2 cellular contexts compared by ENCODE assay signal in the genomic region with DNA sequence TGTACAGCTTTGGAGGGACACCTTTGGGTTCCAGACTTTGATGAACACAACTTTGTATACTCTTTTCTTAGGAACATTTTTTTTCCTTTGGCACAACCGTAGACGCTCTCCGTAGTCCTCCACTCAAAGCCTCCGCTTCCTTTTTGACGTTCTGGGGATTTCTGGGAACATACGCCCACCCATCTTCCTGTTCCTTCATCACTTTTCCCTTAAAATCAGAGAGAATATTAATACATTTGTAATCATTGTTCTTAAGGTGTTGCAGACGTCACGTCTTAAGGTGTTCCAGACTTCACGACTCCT.
TF ChIP-seq lines count a peak whose summit lies in the region.

No MANE protein-coding gene starts in this region.

TF ChIP-seq in K562, 482 proteins besides CTCF, POLR2A, EP300 and RAD21 (continues in another document):
- TF ChIP-seq E2F1 (CRISPR knock-in tag; IDR thresholded peaks at IDR 0.05) = 0 out of 2 replicates have a peak, but pooled peaks have one; percentile 37
- TF ChIP-seq ZNF263 (CRISPR knock-in tag; IDR thresholded peaks at IDR 0.05; ENCODE audit: borderline replicate concordance) = no peak
- 0 out of 2 replicates have a peak, but pooled peaks have one; percentile 11 for TF ChIP-seq GTF2E2 (tag; IDR thresholded peaks at IDR 0.05)
- TF ChIP-seq CSDE1 (IDR thresholded peaks at IDR 0.05) = no peak
- TF ChIP-seq, protein P1, sequence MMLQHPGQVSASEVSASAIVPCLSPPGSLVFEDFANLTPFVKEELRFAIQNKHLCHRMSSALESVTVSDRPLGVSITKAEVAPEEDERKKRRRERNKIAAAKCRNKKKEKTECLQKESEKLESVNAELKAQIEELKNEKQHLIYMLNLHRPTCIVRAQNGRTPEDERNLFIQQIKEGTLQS (IDR thresholded peaks at IDR 0.05) = no peak
- TF ChIP-seq, protein P1 (CRISPR knock-in tag; conservative IDR thresholded peaks at IDR 0.05) = 0 out of 2 replicates have a peak, but pooled peaks have one; percentile 33
- TF ChIP-seq IRF9 (tag; IDR thresholded peaks at IDR 0.05) = no peak
- peak; percentile 73 for TF ChIP-seq EGR1 (conservative IDR thresholded peaks at IDR 0.05)
- no peak for TF ChIP-seq NR2C2 (CRISPR knock-in tag; IDR thresholded peaks at IDR 0.05)
- TF ChIP-seq NR2C2 (tag; IDR thresholded peaks at IDR 0.05) = peak; percentile 65
- TF ChIP-seq, protein P2, sequence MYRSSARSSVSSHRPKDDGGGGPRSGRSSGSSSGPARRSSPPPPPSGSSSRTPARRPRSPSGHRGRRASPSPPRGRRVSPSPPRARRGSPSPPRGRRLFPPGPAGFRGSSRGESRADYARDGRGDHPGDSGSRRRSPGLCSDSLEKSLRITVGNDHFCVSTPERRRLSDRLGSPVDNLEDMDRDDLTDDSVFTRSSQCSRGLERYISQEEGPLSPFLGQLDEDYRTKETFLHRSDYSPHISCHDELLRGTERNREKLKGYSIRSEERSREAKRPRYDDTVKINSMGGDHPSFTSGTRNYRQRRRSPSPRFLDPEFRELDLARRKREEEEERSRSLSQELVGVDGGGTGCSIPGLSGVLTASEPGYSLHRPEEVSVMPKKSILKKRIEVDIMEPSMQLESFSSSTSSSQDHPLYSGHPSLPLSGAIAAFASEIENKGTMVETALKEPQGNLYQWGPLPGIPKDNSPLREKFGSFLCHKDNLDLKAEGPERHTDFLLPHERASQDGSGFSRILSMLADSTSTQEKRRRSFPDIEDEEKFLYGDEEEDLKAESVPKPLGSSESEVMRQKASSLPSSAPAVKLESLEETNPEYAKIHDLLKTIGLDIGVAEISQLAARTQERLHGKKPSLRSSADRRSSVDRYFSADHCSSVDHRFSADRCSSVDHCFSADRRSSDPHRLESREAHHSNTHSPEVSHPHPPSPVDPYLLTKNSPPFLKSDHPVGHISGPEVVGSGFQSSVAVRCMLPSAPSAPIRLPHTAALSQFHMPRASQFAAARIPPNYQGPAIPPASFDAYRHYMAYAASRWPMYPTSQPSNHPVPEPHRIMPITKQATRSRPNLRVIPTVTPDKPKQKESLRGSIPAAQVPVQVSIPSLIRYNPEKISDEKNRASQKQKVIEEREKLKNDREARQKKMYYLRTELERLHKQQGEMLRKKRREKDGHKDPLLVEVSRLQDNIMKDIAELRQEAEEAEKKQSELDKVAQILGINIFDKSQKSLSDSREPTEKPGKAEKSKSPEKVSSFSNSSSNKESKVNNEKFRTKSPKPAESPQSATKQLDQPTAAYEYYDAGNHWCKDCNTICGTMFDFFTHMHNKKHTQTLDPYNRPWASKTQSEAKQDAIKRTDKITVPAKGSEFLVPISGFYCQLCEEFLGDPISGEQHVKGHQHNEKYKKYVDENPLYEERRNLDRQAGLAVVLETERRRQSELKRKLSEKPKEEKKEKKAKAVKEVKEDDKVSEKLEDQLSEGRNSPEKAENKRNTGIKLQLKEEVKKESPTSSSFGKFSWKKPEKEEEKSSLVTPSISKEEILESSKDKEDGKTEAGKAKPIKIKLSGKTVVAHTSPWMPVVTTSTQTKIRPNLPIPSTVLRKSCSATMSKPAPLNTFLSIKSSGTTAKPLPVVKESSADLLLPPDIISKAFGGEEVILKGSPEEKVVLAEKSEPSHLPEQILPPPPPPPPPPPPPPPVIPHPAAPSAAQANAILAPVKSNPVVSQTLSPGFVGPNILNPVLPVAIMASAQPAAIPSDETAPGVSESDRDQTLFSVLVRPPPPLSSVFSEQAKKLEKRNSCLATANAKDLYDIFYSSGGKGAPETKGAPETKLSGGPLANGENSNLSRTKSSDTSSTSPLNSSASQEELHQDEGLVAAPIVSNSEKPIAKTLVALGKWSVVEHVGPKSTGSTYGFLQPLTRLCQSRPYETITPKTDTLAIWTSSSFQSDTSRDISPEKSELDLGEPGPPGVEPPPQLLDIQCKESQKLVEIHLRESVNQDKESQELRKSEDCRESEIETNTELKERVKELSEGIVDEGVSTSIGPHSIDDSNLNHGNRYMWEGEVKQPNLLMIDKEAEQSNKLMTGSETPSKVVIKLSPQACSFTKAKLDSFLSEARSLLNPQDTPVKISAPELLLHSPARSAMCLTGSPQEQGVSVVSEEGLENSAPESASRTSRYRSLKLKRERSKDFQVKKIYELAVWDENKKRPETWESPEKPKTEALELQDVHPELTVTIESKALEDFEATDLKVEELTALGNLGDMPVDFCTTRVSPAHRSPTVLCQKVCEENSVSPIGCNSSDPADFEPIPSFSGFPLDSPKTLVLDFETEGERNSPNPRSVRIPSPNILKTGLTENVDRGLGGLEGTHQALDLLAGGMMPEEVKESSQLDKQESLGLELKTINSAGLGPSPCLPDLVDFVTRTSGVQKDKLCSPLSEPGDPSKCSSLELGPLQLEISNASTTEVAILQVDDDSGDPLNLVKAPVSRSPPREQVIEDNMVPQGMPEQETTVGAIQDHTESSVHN (IDR thresholded peaks at IDR 0.05; ENCODE audit: borderline replicate concordance in 1 of 2, low read depth in 1 of 2) = no peak
- peak; percentile 35; the same call in 1 of the 2 replicates for TF ChIP-seq NBN (IDR thresholded peaks at IDR 0.05; ENCODE audit: low read depth)
- TF ChIP-seq ARNT (IDR thresholded peaks at IDR 0.05) = 0 out of 4 replicates have a peak, but pooled peaks of 1 of the 2 experiments have one; percentile 44
- peak; percentile 7; the same call in 1 of the 2 replicates for TF ChIP-seq RBFOX2 (IDR thresholded peaks at IDR 0.05; ENCODE audit: low read depth, low read length)
- TF ChIP-seq OTX1 (CRISPR knock-in tag; IDR thresholded peaks at IDR 0.05) = no peak
- 0 out of 2 replicates have a peak, but pooled peaks have one; percentile 16 for TF ChIP-seq GATAD2A (IDR thresholded peaks at IDR 0.05)
- 0 out of 2 replicates have a peak, but pooled peaks have one; percentile 15 for TF ChIP-seq SMARCA4 (IDR thresholded peaks at IDR 0.05)
- TF ChIP-seq ZNF124 (CRISPR knock-in tag; IDR thresholded peaks at IDR 0.05) = no peak

TF ChIP-seq in HepG2, 621 proteins besides CTCF, POLR2A, EP300 and RAD21:
- TF ChIP-seq ZNF543 (CRISPR knock-in tag; IDR thresholded peaks at IDR 0.05) (0 out of 2 replicates have a peak, but pooled peaks have one; percentile 4), ZC3H13 (CRISPR knock-in tag; IDR thresholded peaks at IDR 0.05) (no peak), SP4 (CRISPR knock-in tag; IDR thresholded peaks at IDR 0.05) (no peak)
